22 cellular contexts compared by ENCODE assay signal in genomic region chr19:50042363-50043024, GRCh38. TPM values are rescaled to one million over a fixed set of nuclear protein-coding genes. Genes with fewer than 3 reads are reported as not detected.
DNase-seq lines count a peak whose midpoint lies in the region; ATAC-seq, FAIRE-seq and TF ChIP-seq lines count a peak whose summit lies in the region.
"Had no signal": no experiment of that assay in that cellular context is flagged by ENCODE, and none has a peak within 500 bp of the region (broad histone marks: within the 10 kb centered on the region; RNA-seq: fewer than 3 reads in every experiment).

No MANE protein-coding gene starts in this region.

- no peak overlapping the region for H3K4me2 ChIP-seq in BLaER1 treated with 17β-estradiol and CSF1 and Interleukin-3, amounts not matched to agents 10 nM and 100 nM
- no peak overlapping the region for H3K4me2 ChIP-seq in astrocyte (ENCODE audit: low read length)
- H3K4me2 ChIP-seq in mesendoderm (ENCODE audit: low read length), result no peak overlapping the region

- no peak overlapping the region for H3K4ac ChIP-seq in mesendoderm (ENCODE audit: low read depth, low read length)

- H2BK5ac ChIP-seq in mesendoderm (ENCODE audit: low read length), result no peak overlapping the region

- H3K4me1 ChIP-seq in BLaER1 treated with 17β-estradiol and CSF1 and Interleukin-3, amounts not matched to agents 10 nM and 100 nM, result no peaks in the 10 kb centered on the region
- H3K4me1 ChIP-seq in HEK293 (ENCODE audit: control insufficient read depth, insufficient read depth, low read length), result no peaks in the 10 kb centered on the region
- no peaks in the 10 kb centered on the region for H3K4me1 ChIP-seq in astrocyte (ENCODE audit: insufficient read depth, low read length)
- no peaks in the 10 kb centered on the region for H3K4me1 ChIP-seq in mesendoderm (ENCODE audit: control insufficient read depth, low read depth, low read length)
- H3K4me1 ChIP-seq: BE2C had no signal

- H3K4me3 ChIP-seq in BLaER1 treated with 17β-estradiol and CSF1 and Interleukin-3, amounts not matched to agents 10 nM and 100 nM, result peak overlapping the region in 6 of 10 experiments; percentile 6 to 43 (median 26); a peak in 6 of 20 replicates
- H3K4me3 ChIP-seq in HEK293 (ENCODE audit: low read depth, low read length) (no peak overlapping the region), astrocyte (ENCODE audit: insufficient read depth, low read depth, low read length) (no peak overlapping the region), mesendoderm (ENCODE audit: low read length) (peak overlapping the region; percentile 15)

- no peak for ATAC-seq in GM19351 (IDR thresholded peaks at IDR 0.05; ENCODE audit: unreplicated experiment)

- peaks cover 97 to 100% (median 99%) of the 10 kb centered on the region in 11 experiments for H3K36me3 ChIP-seq in BLaER1 treated with 17β-estradiol and CSF1 and Interleukin-3, amounts not matched to agents 10 nM and 100 nM
- peaks cover 31 to 94% of the 10 kb centered on the region in 2 experiments for H3K36me3 ChIP-seq in HEK293 (ENCODE audit: control insufficient read depth in 2 of 2, insufficient read depth in 1 of 2, low read length in 2 of 2)
- peaks cover 67% of the 10 kb centered on the region for H3K36me3 ChIP-seq in astrocyte (ENCODE audit: insufficient read depth, low read length)
- H3K36me3 ChIP-seq in mesendoderm (ENCODE audit: control insufficient read depth, insufficient read depth, low read length), result peaks cover 51% of the 10 kb centered on the region

- H3K27ac Mint-ChIP-seq in astrocyte (ENCODE audit: unreplicated experiment), result no peak overlapping the region
- H3K27ac Mint-ChIP-seq: IgD-negative memory B cell had no signal

- H3K4me3 Mint-ChIP-seq in astrocyte (ENCODE audit: unreplicated experiment), result peak overlapping the region; percentile 63
- H3K4me3 Mint-ChIP-seq: IgD-negative memory B cell had no signal

- H3K18ac ChIP-seq in mesendoderm (ENCODE audit: low read length), result no peak overlapping the region

- peaks cover 4% of the 10 kb centered on the region for H3K79me2 ChIP-seq in astrocyte (ENCODE audit: insufficient read depth, low read length)
- H3K79me2 ChIP-seq in mesendoderm (ENCODE audit: control insufficient read depth, insufficient read depth, low read length), result no peaks in the 10 kb centered on the region

- no peak overlapping the region for H2BK15ac ChIP-seq in mesendoderm (replicated peaks; ENCODE audit: low read depth)

- H3K36me3 Mint-ChIP-seq in astrocyte (ENCODE audit: low read depth, unreplicated experiment), result peaks cover 82% of the 10 kb centered on the region

- no peak overlapping the region for H4K8ac ChIP-seq in mesendoderm (ENCODE audit: low read depth, low read length)

- H3K27me3 ChIP-seq in BLaER1 treated with 17β-estradiol and CSF1 and Interleukin-3, amounts not matched to agents 10 nM and 100 nM, result peaks cover 0 to 8% (median 0%) of the 10 kb centered on the region in 11 experiments; a peak in 1 of 22 replicates
- H3K27me3 ChIP-seq in astrocyte (ENCODE audit: insufficient read depth, low read length) (no peaks in the 10 kb centered on the region), mesendoderm (ENCODE audit: insufficient read depth, low read length, poor library complexity) (no peaks in the 10 kb centered on the region)
- H3K27me3 ChIP-seq: BE2C had no signal

- peaks cover 0 to 14% (median 3%) of the 10 kb centered on the region in 11 experiments; a peak in 7 of 22 replicates for H4K20me1 ChIP-seq in BLaER1 treated with 17β-estradiol and CSF1 and Interleukin-3, amounts not matched to agents 10 nM and 100 nM
- no peaks in the 10 kb centered on the region for H4K20me1 ChIP-seq in astrocyte (ENCODE audit: insufficient read depth, low read length)

- no peak overlapping the region for H3K9ac ChIP-seq in BLaER1 treated with 17β-estradiol and CSF1 and Interleukin-3, amounts not matched to agents 10 nM and 100 nM
- H3K9ac ChIP-seq in astrocyte (ENCODE audit: low read length), result no peak overlapping the region
- no peak overlapping the region for H3K9ac ChIP-seq in mesendoderm (ENCODE audit: low read length)

- H3K79me1 ChIP-seq in mesendoderm (ENCODE audit: low read length), result peaks cover 2% of the 10 kb centered on the region

- CTCF ChIA-PET in HEK293 (lab: Yijun Ruan, JAX), result interaction anchor here (0.7 to 1.4 kb wide), 2 partner anchors 9 to 339 kb away, joined by 4 to 6 read pairs; no protein-coding TSS in a partner anchor

- TF ChIP-seq CTCF in HEK293 (tag by site-specific recombination; IDR thresholded peaks at IDR 0.05) (no peak), astrocyte (IDR thresholded peaks at IDR 0.05; ENCODE audit: insufficient read depth, low read depth, low read length) (no peak)

- peaks cover 69 to 87% (median 84%) of the 10 kb centered on the region in 11 experiments for H3K9me3 ChIP-seq in BLaER1 treated with 17β-estradiol and CSF1 and Interleukin-3, amounts not matched to agents 10 nM and 100 nM (replicated peaks in 1 of 11)
- H3K9me3 ChIP-seq in HEK293 (ENCODE audit: control insufficient read depth, insufficient read depth, low read depth, low read length) (no peaks in the 10 kb centered on the region), astrocyte (ENCODE audit: insufficient read depth, low read depth, low read length) (peaks cover 52% of the 10 kb centered on the region)

- H3K56ac ChIP-seq in mesendoderm (ENCODE audit: low read length), result no peak overlapping the region

- no peak overlapping the region for H2AK5ac ChIP-seq in mesendoderm (ENCODE audit: low read length)

- no peak for FAIRE-seq in astrocyte (lab: Jason Lieb, UNC)
- FAIRE-seq: G401.6, H1 had no signal

- H3K27me3 Mint-ChIP-seq in astrocyte (ENCODE audit: low read depth, unreplicated experiment), result no peaks in the 10 kb centered on the region
- H3K27me3 Mint-ChIP-seq: IgD-negative memory B cell had no signal

- no CpG with 5 or more reads among the region's 6 CpGs for WGBS in mesendoderm (ENCODE audit: extremely low coverage, insufficient coverage, low lambda C conversion rate)

- H3K4me1 Mint-ChIP-seq in astrocyte (ENCODE audit: low read depth, unreplicated experiment), result no peaks in the 10 kb centered on the region

- peaks cover 46% of the 10 kb centered on the region for H3K9me3 Mint-ChIP-seq in astrocyte (ENCODE audit: unreplicated experiment)

- no peak overlapping the region for H2AFZ ChIP-seq in astrocyte (ENCODE audit: low read depth, low read length)

- no peak overlapping the region for H3K23ac ChIP-seq in mesendoderm (ENCODE audit: low read length)

- H2BK120ac ChIP-seq in mesendoderm (ENCODE audit: low read depth, low read length), result no peak overlapping the region

- H3K27ac ChIP-seq in BLaER1 treated with 17β-estradiol and CSF1 and Interleukin-3, amounts not matched to agents 10 nM and 100 nM, result no peak overlapping the region
- H3K27ac ChIP-seq in HEK293 (ENCODE audit: extremely low read depth, low read depth, low read length), result no peak overlapping the region
- no peak overlapping the region for H3K27ac ChIP-seq in astrocyte (ENCODE audit: low read depth, low read length)
- H3K27ac ChIP-seq in mesendoderm (ENCODE audit: low read depth, low read length), result no peak overlapping the region

- POLR2A ChIA-PET in HEK293 (lab: Yijun Ruan, JAX), result no interaction called here

- no peak overlapping the region for H4K5ac ChIP-seq in mesendoderm (ENCODE audit: low read length)

- no peak for DNase-seq in astrocyte (ENCODE audit: low read depth)
- no peak for DNase-seq in mesendoderm
- DNase-seq in DMS 273 treated with DMSO at 0.1 percent for 48 hours (lab: John Stamatoyannopoulos, UW), result no peak
- DNase-seq in NCI-H69 (lab: John Stamatoyannopoulos, UW), result no peak
- no peak for DNase-seq in NCI-H1436 (lab: John Stamatoyannopoulos, UW)
- DNase-seq: BE2C, HCEC 1CT, MV-4-11, NCI-H1105, NCI-H146, NCI-H2029, NCI-H446, NCI-H524 treated with DMSO at 0.1 percent for 48 hours, NCI-H82, RPMI8226, SHP77 had no signal

TF ChIP-seq in HEK293, 187 proteins besides CTCF, POLR2A, EP300 and RAD21:
- TF ChIP-seq ZNF580 (tag by site-specific recombination; IDR thresholded peaks at IDR 0.05) (no peak), ZNF239 (tag by site-specific recombination; IDR thresholded peaks at IDR 0.05) (no peak), HOXA7 (CRISPR knock-in tag; IDR thresholded peaks at IDR 0.05; ENCODE audit: borderline replicate concordance) (no peak), ZNF133 (tag by site-specific recombination; IDR thresholded peaks at IDR 0.05) (peak; percentile 97), ZSCAN23 (tag by site-specific recombination; IDR thresholded peaks at IDR 0.05) (no peak), ZBTB7A (tag by site-specific recombination; IDR thresholded peaks at IDR 0.05; ENCODE audit: low read depth) (no peak), RBAK (tag by site-specific recombination; IDR thresholded peaks at IDR 0.05) (no peak), ZNF785 (tag by site-specific recombination; IDR thresholded peaks at IDR 0.05) (no peak)

RNA-seq across cellular contexts. Expression of gene ZNF473, which starts 16.7 kb away (rescaled TPM):
- 9.7 and 10.2 TPM in 2 replicates for total RNA-seq in astrocyte
- 5.3 TPM for polyA plus RNA-seq in mesendoderm (2013, experiment 1 of 2)
- polyA plus RNA-seq in mesendoderm (2013, experiment 2 of 2), result 5.4 TPM

RNA-seq across cellular contexts. Expression of gene VRK3, which starts 17.3 kb away (rescaled TPM):
- 32.6 and 33.0 TPM in 2 replicates for total RNA-seq in astrocyte
- polyA plus RNA-seq in mesendoderm (2013, experiment 1 of 2), result 15.1 TPM
- 15.4 TPM for polyA plus RNA-seq in mesendoderm (2013, experiment 2 of 2)

Comparison
In these comparisons a context has a peak if more than half of its experiments do, and no peak if none do; other contexts are left out.
1. H3K4me3 ChIP-seq: peak in BLaER1 treated with 17β-estradiol and CSF1 and Interleukin-3, amounts not matched to agents 10 nM and 100 nM (6 of 10) and mesendoderm (single experiment); none in HEK293 (single experiment) and astrocyte (single experiment).